Comparison of ENCODE assay signal across 8 cellular contexts in the genomic region with DNA sequence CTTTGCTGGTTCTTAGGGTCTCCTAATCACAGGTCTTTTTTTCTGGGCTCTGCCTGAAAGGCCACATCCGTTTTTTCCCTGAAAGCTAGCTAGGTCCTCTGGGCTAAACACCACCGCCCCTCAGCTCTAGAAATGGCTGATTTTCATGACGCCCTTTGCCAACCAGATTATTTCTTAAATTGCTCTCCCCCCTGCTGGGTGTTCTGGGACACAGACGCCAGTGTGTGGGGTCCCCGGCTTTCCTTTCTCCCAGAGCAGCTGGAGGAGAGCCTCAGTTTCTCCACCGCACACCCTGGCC. TPM values are rescaled to one million over a fixed set of nuclear protein-coding genes. Genes with fewer than 3 reads are reported as not detected.
DNase-seq lines count a peak whose midpoint lies in the region; ATAC-seq, FAIRE-seq and TF ChIP-seq lines count a peak whose summit lies in the region.

No MANE protein-coding gene starts in this region.

- WGBS in liver: 28% methylated on average over 6 of the region's 6 CpGs

- TF ChIP-seq CTCF in liver (IDR thresholded peaks at IDR 0.05; ENCODE audit: low read depth, low read length, missing input control): no peak
- TF ChIP-seq CTCF in type B pancreatic cell (conservative IDR thresholded peaks at IDR 0.05): no peak

- no peak for ATAC-seq in HG02938 (IDR thresholded peaks at IDR 0.05; ENCODE audit: unreplicated experiment)

- peak overlapping the region; percentile 82 for H3K27ac Mint-ChIP-seq in activated T-cell treated with anti-CD3 and anti-CD28 coated beads, Interleukin-2, amount 50 U/mL, for 24 hours
- peak overlapping the region; percentile 91 for H3K27ac Mint-ChIP-seq in type B pancreatic cell

- H3K9me3 Mint-ChIP-seq in activated T-cell treated with anti-CD3 and anti-CD28 coated beads, Interleukin-2, amount 50 U/mL, for 24 hours: no peaks in the 10 kb centered on the region
- H3K9me3 Mint-ChIP-seq in type B pancreatic cell: no peaks in the 10 kb centered on the region

- peak overlapping the region; percentile 57 for H3K4me3 Mint-ChIP-seq in activated T-cell treated with anti-CD3 and anti-CD28 coated beads, Interleukin-2, amount 50 U/mL, for 24 hours
- peak overlapping the region; percentile 83 for H3K4me3 Mint-ChIP-seq in type B pancreatic cell

- no peaks in the 10 kb centered on the region for H3K36me3 Mint-ChIP-seq in activated T-cell treated with anti-CD3 and anti-CD28 coated beads, Interleukin-2, amount 50 U/mL, for 24 hours (ENCODE audit: low read depth)
- H3K36me3 Mint-ChIP-seq in type B pancreatic cell: peaks cover 4% of the 10 kb centered on the region

- peak overlapping the region; percentile 51 to 77 (median 64) for H3K4me3 ChIP-seq in liver (ENCODE audit: low read depth in 1 of 3, low read length in 3 of 3)

- H3K27ac ChIP-seq in liver (ENCODE audit: low read depth in 1 of 2, low read length in 2 of 2): peak overlapping the region; percentile 84 to 93

- no peaks in the 10 kb centered on the region for H3K27me3 ChIP-seq in liver (ENCODE audit: control insufficient read depth in 4 of 4, insufficient read depth in 4 of 4, low read length in 3 of 4)

- H3K9ac ChIP-seq in liver (ENCODE audit: low read depth in 1 of 2, low read length in 2 of 2): peak overlapping the region; percentile 58 to 74

- H3K36me3 ChIP-seq in liver (ENCODE audit: control insufficient read depth in 4 of 4, insufficient read depth in 3 of 4, low read depth in 1 of 4, low read length in 3 of 4): no peaks in the 10 kb centered on the region

- TF ChIP-seq RAD21 in liver (IDR thresholded peaks at IDR 0.05): peak; percentile 22 to 33

- no peaks in the 10 kb centered on the region for H3K9me3 ChIP-seq in liver (ENCODE audit: control insufficient read depth in 4 of 4, low read length in 3 of 4)

- peaks cover 0 to 19% (median 3%) of the 10 kb centered on the region in 4 donors for H3K4me1 ChIP-seq in liver (ENCODE audit: control insufficient read depth in 4 of 4, insufficient read depth in 4 of 4, low read length in 3 of 4)

- no peak for DNase-seq in activated T-cell treated with anti-CD3 and anti-CD28 coated beads, Interleukin-2, amount 50 U/mL, for 24 hours
- no peak for DNase-seq in activated T-cell treated with anti-CD3 and anti-CD28 coated beads, Interleukin-2, amount 50 U/mL, for 1 hour
- DNase-seq in astrocyte of the hippocampus (ENCODE audit: low read depth, low spot score) (peak; percentile 36), type B pancreatic cell (ENCODE audit: extremely low spot score, unreplicated experiment) (no peak), frontal cortex (ENCODE audit: low spot score in 2 of 2) (no peak), SIG-M5 (lab: John Stamatoyannopoulos, UW) (no peak)

- no peaks in the 10 kb centered on the region for H3K27me3 Mint-ChIP-seq in activated T-cell treated with anti-CD3 and anti-CD28 coated beads, Interleukin-2, amount 50 U/mL, for 24 hours
- H3K27me3 Mint-ChIP-seq in type B pancreatic cell: peaks cover 7% of the 10 kb centered on the region

- H3K4me1 Mint-ChIP-seq in activated T-cell treated with anti-CD3 and anti-CD28 coated beads, Interleukin-2, amount 50 U/mL, for 24 hours (ENCODE audit: low read depth): peaks cover 66% of the 10 kb centered on the region
- H3K4me1 Mint-ChIP-seq in type B pancreatic cell (ENCODE audit: unreplicated experiment): peaks cover 64% of the 10 kb centered on the region

- FAIRE-seq in frontal cortex (lab: Jason Lieb, UNC): no peak

TF ChIP-seq in liver, 16 proteins besides CTCF, POLR2A, EP300 and RAD21:
- TF ChIP-seq, protein P1, sequence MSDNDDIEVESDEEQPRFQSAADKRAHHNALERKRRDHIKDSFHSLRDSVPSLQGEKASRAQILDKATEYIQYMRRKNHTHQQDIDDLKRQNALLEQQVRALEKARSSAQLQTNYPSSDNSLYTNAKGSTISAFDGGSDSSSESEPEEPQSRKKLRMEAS (IDR thresholded peaks at IDR 0.05): no peak
- TF ChIP-seq HNF4A (conservative IDR thresholded peaks at IDR 0.05) (no peak), HNF4G (IDR thresholded peaks at IDR 0.05) (no peak)
- TF ChIP-seq, protein P2, sequence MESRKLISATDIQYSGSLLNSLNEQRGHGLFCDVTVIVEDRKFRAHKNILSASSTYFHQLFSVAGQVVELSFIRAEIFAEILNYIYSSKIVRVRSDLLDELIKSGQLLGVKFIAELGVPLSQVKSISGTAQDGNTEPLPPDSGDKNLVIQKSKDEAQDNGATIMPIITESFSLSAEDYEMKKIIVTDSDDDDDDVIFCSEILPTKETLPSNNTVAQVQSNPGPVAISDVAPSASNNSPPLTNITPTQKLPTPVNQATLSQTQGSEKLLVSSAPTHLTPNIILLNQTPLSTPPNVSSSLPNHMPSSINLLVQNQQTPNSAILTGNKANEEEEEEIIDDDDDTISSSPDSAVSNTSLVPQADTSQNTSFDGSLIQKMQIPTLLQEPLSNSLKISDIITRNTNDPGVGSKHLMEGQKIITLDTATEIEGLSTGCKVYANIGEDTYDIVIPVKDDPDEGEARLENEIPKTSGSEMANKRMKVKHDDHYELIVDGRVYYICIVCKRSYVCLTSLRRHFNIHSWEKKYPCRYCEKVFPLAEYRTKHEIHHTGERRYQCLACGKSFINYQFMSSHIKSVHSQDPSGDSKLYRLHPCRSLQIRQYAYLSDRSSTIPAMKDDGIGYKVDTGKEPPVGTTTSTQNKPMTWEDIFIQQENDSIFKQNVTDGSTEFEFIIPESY (IDR thresholded peaks at IDR 0.05): no peak
- TF ChIP-seq, protein P3, sequence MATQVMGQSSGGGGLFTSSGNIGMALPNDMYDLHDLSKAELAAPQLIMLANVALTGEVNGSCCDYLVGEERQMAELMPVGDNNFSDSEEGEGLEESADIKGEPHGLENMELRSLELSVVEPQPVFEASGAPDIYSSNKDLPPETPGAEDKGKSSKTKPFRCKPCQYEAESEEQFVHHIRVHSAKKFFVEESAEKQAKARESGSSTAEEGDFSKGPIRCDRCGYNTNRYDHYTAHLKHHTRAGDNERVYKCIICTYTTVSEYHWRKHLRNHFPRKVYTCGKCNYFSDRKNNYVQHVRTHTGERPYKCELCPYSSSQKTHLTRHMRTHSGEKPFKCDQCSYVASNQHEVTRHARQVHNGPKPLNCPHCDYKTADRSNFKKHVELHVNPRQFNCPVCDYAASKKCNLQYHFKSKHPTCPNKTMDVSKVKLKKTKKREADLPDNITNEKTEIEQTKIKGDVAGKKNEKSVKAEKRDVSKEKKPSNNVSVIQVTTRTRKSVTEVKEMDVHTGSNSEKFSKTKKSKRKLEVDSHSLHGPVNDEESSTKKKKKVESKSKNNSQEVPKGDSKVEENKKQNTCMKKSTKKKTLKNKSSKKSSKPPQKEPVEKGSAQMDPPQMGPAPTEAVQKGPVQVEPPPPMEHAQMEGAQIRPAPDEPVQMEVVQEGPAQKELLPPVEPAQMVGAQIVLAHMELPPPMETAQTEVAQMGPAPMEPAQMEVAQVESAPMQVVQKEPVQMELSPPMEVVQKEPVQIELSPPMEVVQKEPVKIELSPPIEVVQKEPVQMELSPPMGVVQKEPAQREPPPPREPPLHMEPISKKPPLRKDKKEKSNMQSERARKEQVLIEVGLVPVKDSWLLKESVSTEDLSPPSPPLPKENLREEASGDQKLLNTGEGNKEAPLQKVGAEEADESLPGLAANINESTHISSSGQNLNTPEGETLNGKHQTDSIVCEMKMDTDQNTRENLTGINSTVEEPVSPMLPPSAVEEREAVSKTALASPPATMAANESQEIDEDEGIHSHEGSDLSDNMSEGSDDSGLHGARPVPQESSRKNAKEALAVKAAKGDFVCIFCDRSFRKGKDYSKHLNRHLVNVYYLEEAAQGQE (IDR thresholded peaks at IDR 0.05): no peak

RNA-seq across cellular contexts. Expression of a gene that starts 45.3 kb away (rescaled TPM):
- 1 to 10 TPM; 4.1 to 7.1 TPM for total RNA-seq in liver
- polyA plus RNA-seq in liver: 1 to 10 TPM; 2.8 to 5.0 TPM
- 5.2 and 9.7 TPM in 2 replicates for total RNA-seq in type B pancreatic cell (ENCODE audit: low replicate concordance)
- total RNA-seq in frontal cortex: 6.1 TPM

RNA-seq across cellular contexts. Expression of a gene that starts 49.6 kb away (rescaled TPM):
- total RNA-seq in liver (10 to 100 TPM; 38.6 to 60.9 TPM), type B pancreatic cell (ENCODE audit: low replicate concordance) (135 and 183 TPM in 2 replicates), frontal cortex (14.7 TPM)
- polyA plus RNA-seq in liver: 10 to 100 TPM; 20.1 to 48.9 TPM
